19 cellular contexts compared by ENCODE assay signal in genomic region chr11:12100886-12101285, GRCh38. TPM values are rescaled to one million over a fixed set of nuclear protein-coding genes. Genes with fewer than 3 reads are reported as not detected.
DNase-seq lines count a peak whose midpoint lies in the region; ATAC-seq and TF ChIP-seq lines count a peak whose summit lies in the region.
"Had no signal": no experiment of that assay in that cellular context is flagged by ENCODE, and none has a peak within 500 bp of the region (broad histone marks: within the 10 kb centered on the region; RNA-seq: fewer than 3 reads in every experiment).

No MANE protein-coding gene starts in this region.

- H3K27me3 Mint-ChIP-seq in Caco-2 (ENCODE audit: insufficient read depth, unreplicated experiment), result no peaks in the 10 kb centered on the region
- peaks cover 0 to 2% of the 10 kb centered on the region in 2 donors for H3K27me3 Mint-ChIP-seq in CD4-positive, alpha-beta memory T cell

- intact Hi-C loops in heart left ventricle (cut with DNase I) (loop anchor here in 1 of 10 donors (5.0 kb wide), 1 partner anchor 131 kb away; no protein-coding TSS in a partner anchor), Caco-2 (cut with micrococcal nuclease; ENCODE audit: unreplicated experiment) (no loop called here)
- intact Hi-C loops in CD4-positive, alpha-beta memory T cell (cut with micrococcal nuclease), result no loop called here

- no peak for TF ChIP-seq POLR2A in heart left ventricle (IDR thresholded peaks at IDR 0.05)
- no peak for TF ChIP-seq POLR2A in GM18505 (IDR thresholded peaks at IDR 0.05; ENCODE audit: borderline replicate concordance, extremely low read depth, insufficient read depth, insufficient read length)

- no peak overlapping the region for H3K4me3 Mint-ChIP-seq in Caco-2 (ENCODE audit: unreplicated experiment)
- no peak overlapping the region for H3K4me3 Mint-ChIP-seq in CD4-positive, alpha-beta memory T cell
- H3K4me3 Mint-ChIP-seq: activated B cell treated with CpG ODN at 0.5 μM for 24 hours; activated CD8-positive, alpha-beta memory T cell treated with anti-CD3 and anti-CD28 coated beads, Interleukin-2, amount 10 ng/mL, durations not matched to agents 7 days and 5 days; naive B cell; T-helper 1 cell treated with Interleukin-12 subunit alpha and Interleukin-12 subunit beta and Interleukin-4 antibody, amounts not matched to agents 30 μg/mL and 1 μg/mL, for 36 hours had no signal

- CTCF ChIA-PET in Caco-2 (lab: Charles Lee), result no interaction called here
- CTCF ChIA-PET in CD4-positive, alpha-beta memory T cell (lab: Charles Lee; ENCODE audit: partially characterized antibody), result interaction anchor here (1.8 kb wide), 1 partner anchor 11 kb away, joined by 6 read pairs; no protein-coding TSS in a partner anchor

- H3K9me3 ChIP-seq in heart left ventricle (no peaks in the 10 kb centered on the region), Caco-2 (no peaks in the 10 kb centered on the region)
- no peaks in the 10 kb centered on the region for H3K9me3 ChIP-seq in CD4-positive, alpha-beta memory T cell (ENCODE audit: control insufficient read depth in 1 of 2, low read length in 2 of 2)
- H3K9me3 ChIP-seq: vagina had no signal

- peaks cover 43% of the 10 kb centered on the region for H3K4me1 Mint-ChIP-seq in Caco-2 (ENCODE audit: low read depth, unreplicated experiment)
- peaks cover 3 to 5% (median 4%) of the 10 kb centered on the region in 4 donors for H3K4me1 Mint-ChIP-seq in CD4-positive, alpha-beta memory T cell

- peak; percentile 55 for DNase-seq in AG10803 (ENCODE audit: low read depth)
- peak in 53 of 58 donors; percentile 19 to 91 (median 75) for DNase-seq in anterior cingulate cortex (lab: John Stamatoyannopoulos, UW)
- DNase-seq in heart left ventricle, result peak in 2 of 5 donors; percentile 42 to 75
- DNase-seq in occipital lobe (lab: John Stamatoyannopoulos, UW), result peak; percentile 70
- DNase-seq in activated CD4-positive, alpha-beta T cell treated with anti-CD3 and anti-CD28 coated beads, Interleukin-2, amount 50 U/mL, for 48 hours, result no peak
- no peak for DNase-seq in Caco-2
- DNase-seq in CD4-positive, alpha-beta memory T cell, result no peak
- DNase-seq: activated B cell treated with CpG ODN at 0.5 μM for 24 hours; activated CD8-positive, alpha-beta memory T cell treated with anti-CD3 and anti-CD28 coated beads, Interleukin-2, amount 10 ng/mL, durations not matched to agents 7 days and 5 days; naive B cell; NCI-H1105; NCI-H2171; stimulated activated CD4-positive, alpha-beta T cell treated with anti-CD3 and anti-CD28 coated beads, Interleukin-12 subunit alpha, Interleukin-12 subunit beta, amount 100 ng/mL, for 4 hours; stimulated activated naive CD4-positive, alpha-beta T cell had no signal

- no TSS peak for BruUV-seq in Caco-2 (replicated peaks; lab: Mats Ljungman, UMichigan)

- H3K9me3 Mint-ChIP-seq in Caco-2 (ENCODE audit: unreplicated experiment), result no peaks in the 10 kb centered on the region
- no peaks in the 10 kb centered on the region for H3K9me3 Mint-ChIP-seq in CD4-positive, alpha-beta memory T cell
- H3K9me3 Mint-ChIP-seq: activated B cell treated with CpG ODN at 0.5 μM for 24 hours; naive B cell; T-helper 1 cell treated with Interleukin-12 subunit alpha and Interleukin-12 subunit beta and Interleukin-4 antibody, amounts not matched to agents 30 μg/mL and 1 μg/mL, for 36 hours had no signal

- ATAC-seq in heart left ventricle, result peak; percentile 48 to 67 (median 63)
- no peak for ATAC-seq in GM18505 (IDR thresholded peaks at IDR 0.05; ENCODE audit: unreplicated experiment)

- peaks cover 0 to 47% (median 23%) of the 10 kb centered on the region in 12 donors for H3K4me1 ChIP-seq in heart left ventricle
- H3K4me1 ChIP-seq in Caco-2, result peaks cover 17% of the 10 kb centered on the region
- no peaks in the 10 kb centered on the region for H3K4me1 ChIP-seq in CD4-positive, alpha-beta memory T cell (ENCODE audit: insufficient read depth, low read length)
- H3K4me1 ChIP-seq: vagina had no signal

- H3K4me3 ChIP-seq in AG10803 (ENCODE audit: low read length), result no peak overlapping the region
- no peak overlapping the region for H3K4me3 ChIP-seq in heart left ventricle
- no peak overlapping the region for H3K4me3 ChIP-seq in Caco-2 (ENCODE audit: low read depth, low read length)
- no peak overlapping the region for H3K4me3 ChIP-seq in CD4-positive, alpha-beta memory T cell (ENCODE audit: low read length in 2 of 2)
- H3K4me3 ChIP-seq: coronary artery, vagina had no signal

- H3K27ac ChIP-seq in heart left ventricle, result no peak overlapping the region
- H3K27ac ChIP-seq in CD4-positive, alpha-beta memory T cell (ENCODE audit: low read depth, low read length), result no peak overlapping the region
- H3K27ac ChIP-seq: coronary artery, KMS-11, vagina had no signal

- 21 to 32% (median 29%) methylated on average over 5 of the region's 5 CpGs for WGBS in heart left ventricle, 4 donors

- H3K36me3 ChIP-seq in heart left ventricle, result no peaks in the 10 kb centered on the region
- no peaks in the 10 kb centered on the region for H3K36me3 ChIP-seq in Caco-2 (ENCODE audit: control insufficient read depth, insufficient read depth, low read length)
- no peaks in the 10 kb centered on the region for H3K36me3 ChIP-seq in CD4-positive, alpha-beta memory T cell (ENCODE audit: insufficient read depth, low read length)
- H3K36me3 ChIP-seq: vagina had no signal

- H3K27me3 ChIP-seq in heart left ventricle (no peaks in the 10 kb centered on the region), Caco-2 (replicated peaks; ENCODE audit: control insufficient read depth, insufficient read depth, low read length) (no peaks in the 10 kb centered on the region)
- no peaks in the 10 kb centered on the region for H3K27me3 ChIP-seq in CD4-positive, alpha-beta memory T cell (ENCODE audit: insufficient read depth, low read length)
- H3K27me3 ChIP-seq: vagina had no signal

- no peak overlapping the region for H3K27ac Mint-ChIP-seq in Caco-2 (ENCODE audit: unreplicated experiment)
- peak overlapping the region in 1 of 7 donors; percentile 50 for H3K27ac Mint-ChIP-seq in CD4-positive, alpha-beta memory T cell
- H3K27ac Mint-ChIP-seq: activated B cell treated with CpG ODN at 0.5 μM for 24 hours; activated CD8-positive, alpha-beta memory T cell treated with anti-CD3 and anti-CD28 coated beads, Interleukin-2, amount 10 ng/mL, durations not matched to agents 7 days and 5 days; T-helper 1 cell treated with Interleukin-12 subunit alpha and Interleukin-12 subunit beta and Interleukin-4 antibody, amounts not matched to agents 30 μg/mL and 1 μg/mL, for 36 hours had no signal

- H3K36me3 Mint-ChIP-seq in Caco-2 (ENCODE audit: insufficient read depth, unreplicated experiment), result no peaks in the 10 kb centered on the region
- H3K36me3 Mint-ChIP-seq in CD4-positive, alpha-beta memory T cell, result no peaks in the 10 kb centered on the region
- H3K36me3 Mint-ChIP-seq: activated CD8-positive, alpha-beta memory T cell treated with anti-CD3 and anti-CD28 coated beads, Interleukin-2, amount 10 ng/mL, durations not matched to agents 7 days and 5 days; naive B cell had no signal

- POLR2A ChIA-PET in Caco-2 (lab: Charles Lee), result no interaction called here
- POLR2A ChIA-PET in CD4-positive, alpha-beta memory T cell (lab: Charles Lee; ENCODE audit: partially characterized antibody), result no interaction called here

- no peak for TF ChIP-seq CTCF in AG10803 (conservative IDR thresholded peaks at IDR 0.05; ENCODE audit: low read length)
- TF ChIP-seq CTCF in heart left ventricle (IDR thresholded peaks at IDR 0.05), result no peak
- TF ChIP-seq CTCF in Caco-2 (IDR thresholded peaks at IDR 0.05; ENCODE audit: insufficient read depth in 1 of 2, low read depth in 1 of 2, low read length in 1 of 2, severe bottlenecking in 1 of 2, unreplicated experiment in 1 of 2), result no peak

RNA-seq across cellular contexts. Expression of gene MICAL2, which starts 9.5 kb away (rescaled TPM):
- 100 to 1,000 TPM in 2 of 9 donors, 10 to 100 TPM in 7; 48.2 to 110 (median 87.8) TPM for total RNA-seq in heart left ventricle
- polyA plus RNA-seq in heart left ventricle, result 10 to 100 TPM; 37.6 to 86.4 TPM
- 28.2 TPM for total RNA-seq in occipital lobe
- 247 and 272 TPM in 2 replicates for total RNA-seq in Caco-2 (2022)
- total RNA-seq in CD4-positive, alpha-beta memory T cell, result 10 to 100 TPM; 33.3 to 38.8 TPM
- polyA plus RNA-seq in CD4-positive, alpha-beta memory T cell, result 10 to 100 TPM; 10.9 to 23.1 TPM

Comparison
In these comparisons a context has a peak if more than half of its experiments do, and no peak if none do; other contexts are left out.
1. DNase-seq: peak in AG10803 (single experiment), anterior cingulate cortex (53 of 58) and occipital lobe (single experiment); none in activated CD4-positive, alpha-beta T cell treated with anti-CD3 and anti-CD28 coated beads, Interleukin-2, amount 50 U/mL, for 48 hours (0 of 2), Caco-2 (0 of 2) and CD4-positive, alpha-beta memory T cell (0 of 5).